Comparison of ENCODE assay signal across 8 cellular contexts in the genomic region with DNA sequence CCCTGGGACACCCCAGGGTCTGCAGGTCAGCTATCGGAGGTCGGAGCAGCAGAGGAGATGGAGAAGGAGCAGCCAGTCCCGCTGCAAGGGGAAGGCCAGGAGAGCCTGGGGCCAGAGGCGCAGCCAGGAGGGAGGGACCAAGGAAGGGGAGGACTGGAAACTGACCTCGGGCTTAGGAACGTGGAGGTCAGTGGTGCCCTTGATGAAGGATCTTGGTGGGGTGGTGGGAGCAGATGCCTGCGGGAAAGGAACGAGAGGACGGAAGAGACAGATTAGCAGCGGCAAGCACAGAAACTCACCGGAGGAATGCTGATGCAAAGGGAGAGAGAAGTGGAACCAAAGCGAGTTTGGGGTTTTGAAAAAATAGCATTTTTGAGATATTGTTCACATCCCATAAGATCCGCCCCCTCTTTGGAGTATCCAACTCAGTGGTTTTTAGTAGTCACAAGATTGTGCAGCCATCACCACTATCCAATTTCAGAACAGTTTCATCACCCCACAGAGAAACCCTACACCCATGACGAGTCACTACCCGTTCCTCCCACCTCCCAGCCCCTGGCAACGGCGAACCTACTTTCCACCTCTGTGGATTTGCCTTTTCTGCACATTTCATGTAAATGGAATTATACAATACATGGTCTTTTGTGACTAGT. TPM values are rescaled to one million over a fixed set of nuclear protein-coding genes. Genes with fewer than 3 reads are reported as not detected.
DNase-seq lines count a peak whose midpoint lies in the region; ATAC-seq, FAIRE-seq and TF ChIP-seq lines count a peak whose summit lies in the region.

No MANE protein-coding gene starts in this region.

- peak overlapping the region; percentile 88 for H4K91ac ChIP-seq in neuronal stem cell (ENCODE audit: low read depth, low read length, poor library complexity)

- peaks cover 22% of the 10 kb centered on the region for H3K4me1 Mint-ChIP-seq in astrocyte (ENCODE audit: low read depth, unreplicated experiment)

- peaks cover 15% of the 10 kb centered on the region for H3K9me3 Mint-ChIP-seq in astrocyte (ENCODE audit: unreplicated experiment)

- peak overlapping the region; percentile 80 for H3K4me2 ChIP-seq in astrocyte (ENCODE audit: low read length)
- no peak overlapping the region for H3K4me2 ChIP-seq in neuronal stem cell (ENCODE audit: insufficient read depth, low read length, poor library complexity, severe bottlenecking)

- H3K36me3 Mint-ChIP-seq in astrocyte (ENCODE audit: low read depth, unreplicated experiment), result peaks cover 3% of the 10 kb centered on the region

- H3K9me3 ChIP-seq in astrocyte (ENCODE audit: insufficient read depth, low read depth, low read length) (peaks cover 9% of the 10 kb centered on the region), neuronal stem cell (replicated peaks in 1 of 2; ENCODE audit: control insufficient read depth in 2 of 2, insufficient read depth in 1 of 2, low read depth in 1 of 2, low read length in 2 of 2) (peaks cover 3 to 5% of the 10 kb centered on the region in 2 donors)

- peak overlapping the region; percentile 98 for H3K27ac Mint-ChIP-seq in astrocyte (ENCODE audit: unreplicated experiment)

- no peak overlapping the region for H4K8ac ChIP-seq in neuronal stem cell (ENCODE audit: low read depth, low read length)

- H4K20me1 ChIP-seq in astrocyte (ENCODE audit: insufficient read depth, low read length), result no peaks in the 10 kb centered on the region

- peak overlapping the region; percentile 70 for H3K9ac ChIP-seq in astrocyte (ENCODE audit: low read length)
- H3K9ac ChIP-seq in neuronal stem cell (ENCODE audit: low read depth, low read length, poor library complexity), result no peak overlapping the region

- H3K18ac ChIP-seq in neuronal stem cell (ENCODE audit: low read length), result peak overlapping the region; percentile 81

- CTCF ChIA-PET in AG04449 (lab: Yijun Ruan, JAX), result interaction anchor here (1.0 to 4.6 kb wide), 6 partner anchors 7 to 80 kb away, joined by 3 to 24 read pairs (median 8); no protein-coding TSS in a partner anchor

- H3K4me3 Mint-ChIP-seq in astrocyte (ENCODE audit: unreplicated experiment), result peak overlapping the region; percentile 69

- H3K36me3 ChIP-seq in astrocyte (ENCODE audit: insufficient read depth, low read length) (no peaks in the 10 kb centered on the region), neuronal stem cell (replicated peaks in 1 of 2; ENCODE audit: control insufficient read depth in 2 of 2, insufficient read depth in 2 of 2, low read length in 2 of 2) (no peaks in the 10 kb centered on the region)

- peak overlapping the region; percentile 66 for H3K4ac ChIP-seq in neuronal stem cell (ENCODE audit: low read length)

- H3K4me3 ChIP-seq in AG04449 (ENCODE audit: low read depth, low read length) (peak overlapping the region; percentile 13), astrocyte (ENCODE audit: insufficient read depth, low read depth, low read length) (peak overlapping the region; percentile 43), neuronal stem cell (ENCODE audit: low read length in 2 of 2) (no peak overlapping the region)

- no CpG with 5 or more reads among the region's 17 CpGs for WGBS in neuronal stem cell (ENCODE audit: extremely low coverage in 2 of 2, insufficient read length in 2 of 2, insufficient replicate concordance in 1 of 2), 2 donors

- H3K79me1 ChIP-seq in neuronal stem cell (ENCODE audit: low read depth, low read length), result peaks cover 4% of the 10 kb centered on the region

- POLR2A ChIA-PET in AG04449 (lab: Yijun Ruan, JAX), result no interaction called here

- DNase-seq in AG04449 (ENCODE audit: low read depth, low spot score), result peak; percentile 75
- DNase-seq in LHCN-M2 (ENCODE audit: low read depth), result peak; percentile 98
- peak; percentile 99 for DNase-seq in astrocyte (ENCODE audit: low read depth)
- DNase-seq in neuronal stem cell (ENCODE audit: low spot score), result no peak
- DNase-seq in NCI-H774 (lab: John Stamatoyannopoulos, UW), result no peak
- DNase-seq in NCI-H526 treated with DMSO at 0.1 percent for 48 hours (lab: John Stamatoyannopoulos, UW), result no peak
- no peak for DNase-seq in NCI-H1105 (lab: John Stamatoyannopoulos, UW)

- peak overlapping the region; percentile 87 for H3K27ac ChIP-seq in astrocyte (ENCODE audit: low read depth, low read length)
- H3K27ac ChIP-seq in neuronal stem cell (replicated peaks; ENCODE audit: low read length), result no peak overlapping the region

- ATAC-seq in HG02884 (IDR thresholded peaks at IDR 0.05; ENCODE audit: unreplicated experiment), result no peak

- peak overlapping the region; percentile 96 for H3K23ac ChIP-seq in neuronal stem cell (ENCODE audit: low read depth, low read length, poor library complexity)

- peak overlapping the region; percentile 83 for H3K14ac ChIP-seq in neuronal stem cell (ENCODE audit: low read length)

- peaks cover 34% of the 10 kb centered on the region for H3K4me1 ChIP-seq in astrocyte (ENCODE audit: insufficient read depth, low read length)
- peaks cover 10 to 11% of the 10 kb centered on the region in 2 donors for H3K4me1 ChIP-seq in neuronal stem cell (ENCODE audit: control insufficient read depth in 2 of 2, insufficient read depth in 1 of 2, low read depth in 1 of 2, low read length in 2 of 2)

- FAIRE-seq in astrocyte (lab: Jason Lieb, UNC), result peak; percentile 52

- H2AK5ac ChIP-seq in neuronal stem cell (ENCODE audit: low read depth, low read length), result peak overlapping the region; percentile 69

- H3K79me2 ChIP-seq in astrocyte (ENCODE audit: insufficient read depth, low read length), result no peaks in the 10 kb centered on the region

- no peaks in the 10 kb centered on the region for H3K27me3 Mint-ChIP-seq in astrocyte (ENCODE audit: low read depth, unreplicated experiment)

- no peak overlapping the region for H2BK120ac ChIP-seq in neuronal stem cell (ENCODE audit: low read depth, low read length)

- peak overlapping the region; percentile 27 for H2BK12ac ChIP-seq in neuronal stem cell (ENCODE audit: low read length)

- TF ChIP-seq CTCF in AG04449 (IDR thresholded peaks at IDR 0.05; ENCODE audit: insufficient read depth, low read length, missing control alignments) (no peak), astrocyte (IDR thresholded peaks at IDR 0.05; ENCODE audit: insufficient read depth, low read depth, low read length) (no peak)

- H2AFZ ChIP-seq in astrocyte (ENCODE audit: low read depth, low read length) (peak overlapping the region; percentile 68), neuronal stem cell (ENCODE audit: low read length) (no peak overlapping the region)

- no peak overlapping the region for H2BK5ac ChIP-seq in neuronal stem cell (ENCODE audit: low read length)

- no peaks in the 10 kb centered on the region for H3K27me3 ChIP-seq in astrocyte (ENCODE audit: insufficient read depth, low read length)
- peaks cover 0 to 3% (median 0%) of the 10 kb centered on the region in 3 experiments for H3K27me3 ChIP-seq in neuronal stem cell (ENCODE audit: control insufficient read depth in 3 of 3, insufficient read depth in 3 of 3, low read depth in 1 of 3, low read length in 3 of 3)

- no peak overlapping the region for H2BK15ac ChIP-seq in neuronal stem cell (ENCODE audit: low read length)

RNA-seq across cellular contexts. Expression of a gene that starts 22.1 kb away (rescaled TPM):
- total RNA-seq in LHCN-M2 (2014; rRNA removed) (13.8 and 15.2 TPM in 2 replicates), astrocyte (10.8 and 13.1 TPM in 2 replicates)
- 9.0 TPM for polyA plus RNA-seq in LHCN-M2 (2012)
- 1.0 TPM for polyA plus RNA-seq in neuronal stem cell (2013, experiment 1 of 2)
- 0.96 TPM for polyA plus RNA-seq in neuronal stem cell (2013, experiment 2 of 2)

RNA-seq across cellular contexts. Expression of a gene that starts 27.7 kb away (rescaled TPM):
- 36.0 and 41.7 TPM in 2 replicates for total RNA-seq in LHCN-M2 (2014; rRNA removed)
- 21.6 TPM for polyA plus RNA-seq in LHCN-M2 (2012)
- total RNA-seq in astrocyte, result 38.7 and 40.9 TPM in 2 replicates
- 20.8 TPM for polyA plus RNA-seq in neuronal stem cell (2013, experiment 1 of 2)
- 20.7 TPM for polyA plus RNA-seq in neuronal stem cell (2013, experiment 2 of 2)

Comparison
In these comparisons a context has a peak if more than half of its experiments do, and no peak if none do; other contexts are left out.
1. DNase-seq: peak in AG04449 (single experiment), LHCN-M2 (single experiment) and astrocyte (single experiment); none in neuronal stem cell (single experiment), NCI-H774 (single experiment), NCI-H526 treated with DMSO at 0.1 percent for 48 hours (single experiment) and NCI-H1105 (single experiment).
2. H3K4me3 ChIP-seq: peak in AG04449 (single experiment) and astrocyte (single experiment); none in neuronal stem cell (0 of 2).